Comparison of ENCODE assay signal across 18 cellular contexts in genomic region chr6:8321671-8322404, GRCh38.
"Had no signal": no experiment of that assay in that cellular context is flagged by ENCODE, and none has a peak within 500 bp of the region (broad histone marks: within the 10 kb centered on the region; RNA-seq: fewer than 3 reads in every experiment).

No MANE protein-coding gene starts in this region.

- ATAC-seq: heart left ventricle; left lobe of liver; mucosa of descending colon; naive thymus-derived CD8-positive, alpha-beta T cell; sciatic nerve; stimulated activated naive B cell treated with anti-CD40 and anti-IgM and Interleukin-4, amounts not matched to agents 10 μg/mL and 1 μg/mL and 100 μg/mL, for 72 hours; stimulated activated naive CD8-positive, alpha-beta T cell treated with anti-CD3 and anti-CD28 coated beads, Interleukin-15, amount 100 ng/mL, for 72 hours had no signal

- H3K9me3 ChIP-seq: heart left ventricle, mucosa of descending colon, testis had no signal

- H3K27ac Mint-ChIP-seq: naive thymus-derived CD8-positive, alpha-beta T cell; stimulated activated naive B cell treated with anti-CD40 and anti-IgM and Interleukin-4, amounts not matched to agents 10 μg/mL and 1 μg/mL and 100 μg/mL, for 72 hours; stimulated activated naive CD8-positive, alpha-beta T cell treated with anti-CD3 and anti-CD28 coated beads, Interleukin-15, amount 100 ng/mL, for 72 hours had no signal

- H3K4me3 ChIP-seq: heart left ventricle, mucosa of descending colon, spleen, testis, tibial nerve had no signal

- H3K4me3 Mint-ChIP-seq: naive thymus-derived CD8-positive, alpha-beta T cell; stimulated activated naive B cell treated with anti-CD40 and anti-IgM and Interleukin-4, amounts not matched to agents 10 μg/mL and 1 μg/mL and 100 μg/mL, for 72 hours; stimulated activated naive CD8-positive, alpha-beta T cell treated with anti-CD3 and anti-CD28 coated beads, Interleukin-15, amount 100 ng/mL, for 72 hours had no signal

- H3K9me3 Mint-ChIP-seq: stimulated activated naive CD8-positive, alpha-beta T cell treated with anti-CD3 and anti-CD28 coated beads, Interleukin-15, amount 100 ng/mL, for 72 hours had no signal

- H3K27me3 Mint-ChIP-seq: stimulated activated naive B cell treated with anti-CD40 and anti-IgM and Interleukin-4, amounts not matched to agents 10 μg/mL and 1 μg/mL and 100 μg/mL, for 72 hours; stimulated activated naive CD8-positive, alpha-beta T cell treated with anti-CD3 and anti-CD28 coated beads, Interleukin-15, amount 100 ng/mL, for 72 hours had no signal

- H3K27me3 ChIP-seq: heart left ventricle, spleen, testis, tibial nerve had no signal

- H3K4me1 ChIP-seq: heart left ventricle, spleen, testis, tibial nerve had no signal

- DNase-seq: effector memory CD4-positive, alpha-beta T cell; foreskin melanocyte; heart left ventricle; hypothalamus; kidney glomerular epithelial cell; mucosa of descending colon; naive thymus-derived CD8-positive, alpha-beta T cell; posterior cingulate gyrus; spleen; stimulated activated CD4-positive, alpha-beta T cell treated with anti-CD3 and anti-CD28 coated beads, Interleukin-15, amount 100 ng/mL, for 24 hours; stimulated activated CD4-positive, alpha-beta T cell treated with anti-CD3 and anti-CD28 coated beads, Interleukin-1b, Interleukin-23, amount 100 ng/mL, for 48 hours; stimulated activated CD4-positive, alpha-beta T cell treated with anti-CD3 and anti-CD28 coated beads, Interleukin-4, amount 100 ng/mL, for 24 hours; stimulated activated naive B cell treated with anti-CD40 and anti-IgM and Interleukin-4, amounts not matched to agents 10 μg/mL and 1 μg/mL and 100 μg/mL, for 72 hours; stimulated activated naive CD8-positive, alpha-beta T cell treated with anti-CD3 and anti-CD28 coated beads, Interleukin-15, amount 100 ng/mL, for 72 hours; testis had no signal

- H3K27ac ChIP-seq: heart left ventricle, spleen, testis, tibial nerve had no signal

- H3K36me3 ChIP-seq: heart left ventricle, spleen, tibial nerve had no signal

- H3K4me1 Mint-ChIP-seq: naive thymus-derived CD8-positive, alpha-beta T cell; stimulated activated naive B cell treated with anti-CD40 and anti-IgM and Interleukin-4, amounts not matched to agents 10 μg/mL and 1 μg/mL and 100 μg/mL, for 72 hours; stimulated activated naive CD8-positive, alpha-beta T cell treated with anti-CD3 and anti-CD28 coated beads, Interleukin-15, amount 100 ng/mL, for 72 hours had no signal

- H3K36me3 Mint-ChIP-seq: naive thymus-derived CD8-positive, alpha-beta T cell; stimulated activated naive B cell treated with anti-CD40 and anti-IgM and Interleukin-4, amounts not matched to agents 10 μg/mL and 1 μg/mL and 100 μg/mL, for 72 hours had no signal
